11 cellular contexts compared by ENCODE assay signal in genomic region chr19:34269081-34269480, GRCh38. TPM values are rescaled to one million over a fixed set of nuclear protein-coding genes. Genes with fewer than 3 reads are reported as not detected.
DNase-seq lines count a peak whose midpoint lies in the region; ATAC-seq and TF ChIP-seq lines count a peak whose summit lies in the region.
"Had no signal": no experiment of that assay in that cellular context is flagged by ENCODE, and none has a peak within 500 bp of the region (broad histone marks: within the 10 kb centered on the region; RNA-seq: fewer than 3 reads in every experiment).

No MANE protein-coding gene starts in this region.

- H3K4me1 Mint-ChIP-seq in HFFc6 (ENCODE audit: low read depth), result peaks cover 72% of the 10 kb centered on the region

- POLR2A ChIA-PET in A673 (lab: Charles Lee; ENCODE audit: low non-redundant PET), result no interaction called here

- no peaks in the 10 kb centered on the region for H3K36me3 ChIP-seq in A673 (ENCODE audit: insufficient read depth, low read length, poor library complexity, severe bottlenecking)
- no peaks in the 10 kb centered on the region for H3K36me3 ChIP-seq in neutrophil
- H3K36me3 ChIP-seq: WERI-Rb-1 had no signal

- H3K27ac Mint-ChIP-seq in HFFc6, result peak overlapping the region; percentile 98

- no peak for ATAC-seq in omental fat pad (ENCODE audit: low FRiP score)
- no peak for ATAC-seq in GM19328 (IDR thresholded peaks at IDR 0.05; ENCODE audit: unreplicated experiment)

- H3K9me3 Mint-ChIP-seq in HFFc6, result no peaks in the 10 kb centered on the region

- H3K27ac ChIP-seq in A673 (ENCODE audit: low read depth, low read length, poor library complexity, severe bottlenecking), result peak overlapping the region; percentile 98
- peak overlapping the region; percentile 54 to 57 for H3K27ac ChIP-seq in coronary artery
- peak overlapping the region; percentile 86 for H3K27ac ChIP-seq in neutrophil
- H3K27ac ChIP-seq: WERI-Rb-1 had no signal

- CTCF ChIA-PET in A673 (lab: Charles Lee), result no interaction called here

- H3K4me3 Mint-ChIP-seq in HFFc6, result no peak overlapping the region

- H3K4me1 ChIP-seq in A673 (ENCODE audit: insufficient read depth, low read length, poor library complexity, severe bottlenecking) (peaks cover 59% of the 10 kb centered on the region), neutrophil (ENCODE audit: control insufficient read depth in 1 of 2, insufficient read depth in 1 of 2, low read depth in 1 of 2, low read length in 1 of 2) (peaks cover 20 to 24% of the 10 kb centered on the region in 2 experiments)

- BruUV-seq in A673 (replicated peaks; lab: Mats Ljungman, UMichigan), result no TSS peak

- H3K36me3 Mint-ChIP-seq in HFFc6 (ENCODE audit: low read depth), result peaks cover 37% of the 10 kb centered on the region

- no peaks in the 10 kb centered on the region; the same call in 1 of the 2 replicates for H3K27me3 Mint-ChIP-seq in HFFc6 (ENCODE audit: insufficient read depth)

- no peak for TF ChIP-seq CTCF in A673 (conservative IDR thresholded peaks at IDR 0.05; ENCODE audit: low read depth, low read length)
- TF ChIP-seq CTCF in HFFc6 (IDR thresholded peaks at IDR 0.05), result no peak
- TF ChIP-seq CTCF in coronary artery (IDR thresholded peaks at IDR 0.05), result no peak
- TF ChIP-seq CTCF in neutrophil (IDR thresholded peaks at IDR 0.05), result no peak
- TF ChIP-seq CTCF in omental fat pad (IDR thresholded peaks at IDR 0.05), result no peak

- H3K9me3 ChIP-seq in A673 (ENCODE audit: low read depth, low read length, poor library complexity, severe bottlenecking), result no peaks in the 10 kb centered on the region
- H3K9me3 ChIP-seq in neutrophil, result no peaks in the 10 kb centered on the region

- intact Hi-C loops in A673 (cut with micrococcal nuclease; ENCODE audit: unreplicated experiment), result no loop called here

- H3K4me3 ChIP-seq in A673 (ENCODE audit: low read depth, low read length, poor library complexity, severe bottlenecking), result no peak overlapping the region
- no peak overlapping the region for H3K4me3 ChIP-seq in coronary artery
- peak overlapping the region in 1 of 2 experiments; percentile 51 for H3K4me3 ChIP-seq in neutrophil (ENCODE audit: low read depth in 1 of 2, low read length in 1 of 2)

- H3K27me3 ChIP-seq in A673 (replicated peaks; ENCODE audit: insufficient read depth, low read depth, low read length, poor library complexity) (no peaks in the 10 kb centered on the region), neutrophil (peaks cover 80% of the 10 kb centered on the region)

- DNase-seq in A673 (ENCODE audit: low spot score), result no peak
- no peak for DNase-seq in HFFc6
- no peak for DNase-seq in coronary artery (ENCODE audit: low spot score)
- no peak for DNase-seq in A172 (ENCODE audit: low spot score)
- no peak for DNase-seq in HCEC 1CT
- DNase-seq in omental fat pad (ENCODE audit: low spot score), result no peak
- DNase-seq: NCI-H2029 treated with DMSO at 0.1 percent for 48 hours; stimulated activated CD8-positive, alpha-beta memory T cell treated with anti-CD3 and anti-CD28 coated beads, Interleukin-4, amount 100 ng/mL, for 48 hours; WERI-Rb-1 had no signal

RNA-seq across cellular contexts. Expression of gene GARRE1, which starts 14.7 kb away (rescaled TPM):
- total RNA-seq in A673 (2021) (21.0 and 22.9 TPM in 2 replicates), omental fat pad (10 to 100 TPM; 18.4 to 50.6 (median 31.7) TPM)
- 10 to 100 TPM; 16.2 to 26.0 (median 22.7) TPM for total RNA-seq in HFFc6 (2021; fragmentation: NEBNext Ultra II Directional; extraction: Animal tissue kit (Norgen Biotek cat#: 25700))
- 9.2 and 10.7 TPM in 2 replicates for total RNA-seq in A172 (2014; rRNA removed; shearing (Covaris generic))
